ENCODE assay signal across 19 cellular contexts in genomic region chr9:134779640-134780039, GRCh38.
"Had no signal": no experiment of that assay in that cellular context is flagged by ENCODE, and none has a peak within 500 bp of the region (broad histone marks: within the 10 kb centered on the region; RNA-seq: fewer than 3 reads in every experiment).

No MANE protein-coding gene starts in this region.

- H3K27me3 Mint-ChIP-seq: natural killer cell treated with Interleukin-12 subunit alpha and Interleukin-12 subunit beta and Interleukin-15 and Interleukin-18, amount 100 ng/mL, for 72 hours; stimulated activated naive CD8-positive, alpha-beta T cell treated with anti-CD3 and anti-CD28 coated beads, Interleukin-15, Interleukin-2, amounts not matched to agents 100 ng/mL and 50 ng/mL, for 24 hours had no signal

- H3K27me3 ChIP-seq: hepatocyte, right lobe of liver, tibial artery, upper lobe of right lung, vagina had no signal

- H3K4me3 Mint-ChIP-seq: natural killer cell treated with Interleukin-12 subunit alpha and Interleukin-12 subunit beta and Interleukin-15 and Interleukin-18, amount 100 ng/mL, for 72 hours; stimulated activated memory B cell treated with anti-CD40 and anti-IgM and Interleukin-4, amounts not matched to agents 10 μg/mL and 1 μg/mL and 100 μg/mL, for 72 hours; stimulated activated naive CD8-positive, alpha-beta T cell treated with anti-CD3 and anti-CD28 coated beads, Interleukin-15, Interleukin-2, amounts not matched to agents 100 ng/mL and 50 ng/mL, for 24 hours had no signal

- H3K27ac Mint-ChIP-seq: natural killer cell treated with Interleukin-12 subunit alpha and Interleukin-12 subunit beta and Interleukin-15 and Interleukin-18, amount 100 ng/mL, for 72 hours; stimulated activated memory B cell treated with anti-CD40 and anti-IgM and Interleukin-4, amounts not matched to agents 10 μg/mL and 1 μg/mL and 100 μg/mL, for 72 hours; stimulated activated naive CD8-positive, alpha-beta T cell treated with anti-CD3 and anti-CD28 coated beads, Interleukin-15, Interleukin-2, amounts not matched to agents 100 ng/mL and 50 ng/mL, for 24 hours had no signal

- H3K9me3 Mint-ChIP-seq: natural killer cell treated with Interleukin-12 subunit alpha and Interleukin-12 subunit beta and Interleukin-15 and Interleukin-18, amount 100 ng/mL, for 72 hours; stimulated activated memory B cell treated with anti-CD40 and anti-IgM and Interleukin-4, amounts not matched to agents 10 μg/mL and 1 μg/mL and 100 μg/mL, for 72 hours; stimulated activated naive CD8-positive, alpha-beta T cell treated with anti-CD3 and anti-CD28 coated beads, Interleukin-15, Interleukin-2, amounts not matched to agents 100 ng/mL and 50 ng/mL, for 24 hours had no signal

- DNase-seq: cortex of kidney; effector CD8-positive, alpha-beta T cell; kidney; spleen; stimulated activated CD4-positive, alpha-beta T cell treated with anti-CD3 and anti-CD28 coated beads, Interleukin-15, amount 100 ng/mL, for 24 hours; stimulated activated CD4-positive, alpha-beta T cell treated with anti-CD3 and anti-CD28 coated beads, Interleukin-1b, Interleukin-23, amount 100 ng/mL, for 48 hours; stimulated activated CD4-positive, alpha-beta T cell treated with anti-CD3 and anti-CD28 coated beads, Interleukin-4, amount 100 ng/mL, for 24 hours had no signal

- H2AFZ ChIP-seq: hepatocyte had no signal

- H3K27ac ChIP-seq: foreskin keratinocyte, hepatocyte, psoas muscle, right lobe of liver, upper lobe of right lung had no signal

- H3K9me3 ChIP-seq: psoas muscle, right lobe of liver, spleen, tibial artery, upper lobe of right lung, vagina had no signal

- H3K4me3 ChIP-seq: dorsolateral prefrontal cortex, hepatocyte, lung, psoas muscle, right lobe of liver, spleen, tibial artery, upper lobe of right lung, vagina had no signal

- H3K4me1 ChIP-seq: foreskin keratinocyte, psoas muscle, right lobe of liver had no signal

- H3K36me3 Mint-ChIP-seq: natural killer cell treated with Interleukin-12 subunit alpha and Interleukin-12 subunit beta and Interleukin-15 and Interleukin-18, amount 100 ng/mL, for 72 hours; stimulated activated memory B cell treated with anti-CD40 and anti-IgM and Interleukin-4, amounts not matched to agents 10 μg/mL and 1 μg/mL and 100 μg/mL, for 72 hours had no signal

- H3K79me2 ChIP-seq: hepatocyte had no signal

- H3K4me2 ChIP-seq: hepatocyte had no signal

- FAIRE-seq: kidney had no signal

- H3K36me3 ChIP-seq: right lobe of liver, upper lobe of right lung had no signal

- H3K4me1 Mint-ChIP-seq: stimulated activated memory B cell treated with anti-CD40 and anti-IgM and Interleukin-4, amounts not matched to agents 10 μg/mL and 1 μg/mL and 100 μg/mL, for 72 hours had no signal
